In genomic region chr7:124597509-124597908, GRCh38 we compare ENCODE assay signal across 25 cellular contexts.
DNase-seq lines count a peak whose midpoint lies in the region; ATAC-seq, FAIRE-seq and TF ChIP-seq lines count a peak whose summit lies in the region.
"Had no signal": no experiment of that assay in that cellular context is flagged by ENCODE, and none has a peak within 500 bp of the region (broad histone marks: within the 10 kb centered on the region; RNA-seq: fewer than 3 reads in every experiment).

No MANE protein-coding gene starts in this region.

- TF ChIP-seq EP300 in GM12878 (IDR thresholded peaks at IDR 0.05; ENCODE audit: borderline replicate concordance in 1 of 2, control insufficient read depth in 1 of 2, low read depth in 2 of 2, low read length in 2 of 2), result peak in 1 of 2 experiments; percentile 17; a peak in 1 of 4 replicates

- POLR2A ChIA-PET in GM12878 (lab: Charles Lee), result no interaction called here

- no peak for TF ChIP-seq CTCF in GM12878 (IDR thresholded peaks at IDR 0.05 in 2 of 3, conservative IDR thresholded peaks at IDR 0.05 in 1 of 3; ENCODE audit: control insufficient read depth in 2 of 3, extremely low read depth in 1 of 3, insufficient read depth in 1 of 3, low read depth in 3 of 3, low read length in 3 of 3)

- peak; percentile 63 for ATAC-seq in GM18873 (IDR thresholded peaks at IDR 0.05; ENCODE audit: low FRiP score, unreplicated experiment)
- peak; percentile 63 for ATAC-seq in HG02588 (IDR thresholded peaks at IDR 0.05; ENCODE audit: unreplicated experiment)
- peak; percentile 76 for ATAC-seq in HG02840 (IDR thresholded peaks at IDR 0.05; ENCODE audit: low FRiP score, unreplicated experiment)
- ATAC-seq in GM12878, result peak; percentile 74
- ATAC-seq in stimulated activated naive CD8-positive, alpha-beta T cell treated with anti-CD3 and anti-CD28 coated beads, Interleukin-15, amount 100 ng/mL, for 72 hours, result no peak
- ATAC-seq: A549 had no signal

- H3K9ac ChIP-seq in GM12878 (ENCODE audit: control insufficient read depth, insufficient read depth, low read length), result no peak overlapping the region

- TF ChIP-seq RAD21 in GM12878 (IDR thresholded peaks at IDR 0.05; ENCODE audit: insufficient read depth, low read depth, low read length), result no peak

- no peak overlapping the region for H2AFZ ChIP-seq in GM12878 (ENCODE audit: control insufficient read depth, low read depth, low read length)
- H2AFZ ChIP-seq: PC-9 had no signal

- CTCF ChIA-PET in GM12878 (lab: Yijun Ruan, JAX), result interaction anchor here (0.7 to 1.1 kb wide), 3 partner anchors 40 to 70 kb away, joined by 3 read pairs; no protein-coding TSS in a partner anchor

- no peak for TF ChIP-seq POLR2A in GM12878 (IDR thresholded peaks at IDR 0.05; ENCODE audit: low read depth, low read length)

- no peak overlapping the region for H3K4me3 ChIP-seq in GM12878
- H3K4me3 ChIP-seq: A549, PC-9 had no signal

- SMC1A ChIA-PET in GM12878 (lab: Charles Lee; ENCODE audit: uncharacterized antibody, unreplicated experiment), result interaction anchor here (1.6 kb wide), 1 partner anchor 14 kb away, joined by 4 read pairs; no protein-coding TSS in a partner anchor

- DNase-seq in GM12878 (ENCODE audit: low read depth, low spot score), result no peak
- no peak for DNase-seq in OCI-M1 (lab: John Stamatoyannopoulos, UW)
- no peak for DNase-seq in activated CD4-positive, alpha-beta T cell treated with anti-CD3 and anti-CD28 coated beads, Interleukin-2, amount 50 U/mL, for 1 hour
- no peak for DNase-seq in stimulated activated naive CD8-positive, alpha-beta T cell treated with anti-CD3 and anti-CD28 coated beads, Interleukin-15, amount 100 ng/mL, for 72 hours
- no peak for DNase-seq in GM03348 (ENCODE audit: low spot score)
- DNase-seq: EL, GF-D8, GOT3, HCEC 1CT, Karpas-422, MV-4-11, NCI-H1105 treated with DMSO at 0.1 percent for 48 hours, NCI-H2081, NCI-H446, NCI-H526, PC-9, RPMI8226, SHP77 had no signal

- intact Hi-C loops in GM12878 (cut with micrococcal nuclease; ENCODE audit: unreplicated experiment), result no loop called here

- H3K27me3 ChIP-seq in GM12878 (replicated peaks in 1 of 2; ENCODE audit: control insufficient read depth in 2 of 2, insufficient read depth in 2 of 2, low read length in 1 of 2), result no peaks in the 10 kb centered on the region

- H3K9me3 Mint-ChIP-seq in stimulated activated naive CD8-positive, alpha-beta T cell treated with anti-CD3 and anti-CD28 coated beads, Interleukin-15, amount 100 ng/mL, for 72 hours, result no peaks in the 10 kb centered on the region
- H3K9me3 Mint-ChIP-seq: T-helper 1 cell treated with Interleukin-12 subunit alpha and Interleukin-12 subunit beta and Interleukin-4 antibody, amounts not matched to agents 30 μg/mL and 1 μg/mL, for 36 hours had no signal

- no peak overlapping the region for H3K4me3 Mint-ChIP-seq in stimulated activated naive CD8-positive, alpha-beta T cell treated with anti-CD3 and anti-CD28 coated beads, Interleukin-15, amount 100 ng/mL, for 72 hours
- H3K4me3 Mint-ChIP-seq: B cell; CD14-positive monocyte; T-helper 1 cell treated with Interleukin-12 subunit alpha and Interleukin-12 subunit beta and Interleukin-4 antibody, amounts not matched to agents 30 μg/mL and 1 μg/mL, for 36 hours had no signal

- H3K4me1 Mint-ChIP-seq in stimulated activated naive CD8-positive, alpha-beta T cell treated with anti-CD3 and anti-CD28 coated beads, Interleukin-15, amount 100 ng/mL, for 72 hours, result no peaks in the 10 kb centered on the region
- H3K4me1 Mint-ChIP-seq: B cell, CD14-positive monocyte had no signal

- H4K20me1 ChIP-seq in GM12878 (ENCODE audit: control insufficient read depth, insufficient read depth), result no peaks in the 10 kb centered on the region

- no peak overlapping the region for H3K27ac ChIP-seq in GM12878 (ENCODE audit: control insufficient read depth, insufficient read depth)
- H3K27ac ChIP-seq: A549, PC-9 had no signal

- no TSS peak for BruUV-seq in GM12878 (replicated peaks; lab: Mats Ljungman, UMichigan)

- H3K36me3 ChIP-seq in GM12878 (ENCODE audit: control insufficient read depth in 2 of 2, insufficient read depth in 2 of 2, low read length in 1 of 2), result no peaks in the 10 kb centered on the region

- H3K27ac Mint-ChIP-seq in stimulated activated naive CD8-positive, alpha-beta T cell treated with anti-CD3 and anti-CD28 coated beads, Interleukin-15, amount 100 ng/mL, for 72 hours, result no peak overlapping the region
- H3K27ac Mint-ChIP-seq: B cell; CD14-positive monocyte; T-helper 1 cell treated with Interleukin-12 subunit alpha and Interleukin-12 subunit beta and Interleukin-4 antibody, amounts not matched to agents 30 μg/mL and 1 μg/mL, for 36 hours had no signal

- H3K4me2 ChIP-seq in GM12878 (ENCODE audit: control insufficient read depth, insufficient read depth), result no peak overlapping the region
- H3K4me2 ChIP-seq: A549, PC-9 had no signal

- H3K27me3 Mint-ChIP-seq in stimulated activated naive CD8-positive, alpha-beta T cell treated with anti-CD3 and anti-CD28 coated beads, Interleukin-15, amount 100 ng/mL, for 72 hours, result no peaks in the 10 kb centered on the region
- H3K27me3 Mint-ChIP-seq: B cell had no signal

- no peaks in the 10 kb centered on the region for H3K79me2 ChIP-seq in GM12878 (ENCODE audit: control insufficient read depth, insufficient read depth, low read length)

- in situ Hi-C loops in GM12878 (cut with MboI), result no loop called here

- H3K4me1 ChIP-seq in GM12878 (ENCODE audit: control insufficient read depth, insufficient read depth, low read length), result no peaks in the 10 kb centered on the region
- H3K4me1 ChIP-seq: A549 had no signal

- RAD21 ChIA-PET in GM12878 (lab: Charles Lee; ENCODE audit: unreplicated experiment), result no interaction called here

- H3K9me3 ChIP-seq in GM12878 (replicated peaks; ENCODE audit: control insufficient read depth, insufficient read depth, low read length), result no peaks in the 10 kb centered on the region
- H3K9me3 ChIP-seq: A549 had no signal

- no peak for FAIRE-seq in GM12878 (lab: Jason Lieb, UNC)
- FAIRE-seq: A549 had no signal

TF ChIP-seq in GM12878, 131 proteins besides CTCF, POLR2A, EP300 and RAD21:
- TF ChIP-seq CREB1 (IDR thresholded peaks at IDR 0.05; ENCODE audit: low read depth) (no peak), CBX5 (IDR thresholded peaks at IDR 0.05; ENCODE audit: low read depth) (no peak), BHLHE40 (IDR thresholded peaks at IDR 0.05; ENCODE audit: borderline replicate concordance in 1 of 2, low read depth in 2 of 2, low read length in 1 of 2) (no peak), IKZF1 (conservative IDR thresholded peaks at IDR 0.05) (no peak), JUND (IDR thresholded peaks at IDR 0.05; ENCODE audit: low read depth, low read length) (no peak)
